Comparison of ENCODE assay signal across 1 cellular context in genomic region chr12:13079440-13079906, GRCh38.
TF ChIP-seq lines count a peak whose summit lies in the region.

No MANE protein-coding gene starts in this region.

TF ChIP-seq in HepG2, 621 proteins besides CTCF, POLR2A, EP300 and RAD21 (continued from another document and continues in another):
- TF ChIP-seq ZBTB49 (CRISPR knock-in tag; IDR thresholded peaks at IDR 0.05; ENCODE audit: borderline replicate concordance) = no peak
- no peak for TF ChIP-seq ZFP41 (CRISPR knock-in tag; IDR thresholded peaks at IDR 0.05; ENCODE audit: borderline replicate concordance)
- no peak for TF ChIP-seq ZNF44 (CRISPR knock-in tag; IDR thresholded peaks at IDR 0.05)
- 0 out of 2 replicates have a peak, but pooled peaks have one; percentile 23 for TF ChIP-seq FOSL2 (CRISPR knock-in tag; IDR thresholded peaks at IDR 0.05)
- no peak for TF ChIP-seq CCAR2 (optimal IDR thresholded peaks at IDR 0.05; ENCODE audit: low read depth, low read length)
- no peak for TF ChIP-seq PHF20 (CRISPR knock-in tag; IDR thresholded peaks at IDR 0.05)
- no peak for TF ChIP-seq ZFP36L2 (CRISPR knock-in tag; IDR thresholded peaks at IDR 0.05)
- no peak for TF ChIP-seq ZNF414 (CRISPR knock-in tag; IDR thresholded peaks at IDR 0.05)
- TF ChIP-seq NFRKB (IDR thresholded peaks at IDR 0.05) = no peak
- no peak for TF ChIP-seq ATF7 (IDR thresholded peaks at IDR 0.05)
- no peak for TF ChIP-seq ATF7 (CRISPR knock-in tag; IDR thresholded peaks at IDR 0.05)
- no peak for TF ChIP-seq ZNF383 (CRISPR knock-in tag; IDR thresholded peaks at IDR 0.05; ENCODE audit: borderline replicate concordance)
- TF ChIP-seq ZNF431 (CRISPR knock-in tag; IDR thresholded peaks at IDR 0.05; ENCODE audit: borderline replicate concordance, low read depth) = no peak
- TF ChIP-seq ZNF205 (CRISPR knock-in tag; IDR thresholded peaks at IDR 0.05) = peak; percentile 23; the same call in 1 of the 2 replicates
- no peak for TF ChIP-seq IRX3 (CRISPR knock-in tag; IDR thresholded peaks at IDR 0.05; ENCODE audit: borderline replicate concordance, low read depth)
- TF ChIP-seq PHF8 (CRISPR knock-in tag; IDR thresholded peaks at IDR 0.05) = no peak
- peak; percentile 84; the same call in 1 of the 2 replicates for TF ChIP-seq TBX2 (CRISPR knock-in tag; IDR thresholded peaks at IDR 0.05; ENCODE audit: borderline replicate concordance)
- TF ChIP-seq ZNF460 (CRISPR knock-in tag; IDR thresholded peaks at IDR 0.05; ENCODE audit: borderline replicate concordance) = no peak
- peak; percentile 56; the same call in 1 of the 2 replicates for TF ChIP-seq ZMAT3 (CRISPR knock-in tag; conservative IDR thresholded peaks at IDR 0.05)
- no peak for TF ChIP-seq PREB (CRISPR knock-in tag; IDR thresholded peaks at IDR 0.05)
- TF ChIP-seq ZNF484 (CRISPR knock-in tag; IDR thresholded peaks at IDR 0.05; ENCODE audit: borderline replicate concordance, low read depth) = no peak
- no peak for TF ChIP-seq ZBTB1 (CRISPR knock-in tag; IDR thresholded peaks at IDR 0.05; ENCODE audit: borderline replicate concordance)
- no peak for TF ChIP-seq PATZ1 (CRISPR knock-in tag; IDR thresholded peaks at IDR 0.05)
- no peak for TF ChIP-seq KDM5B (CRISPR knock-in tag; IDR thresholded peaks at IDR 0.05; ENCODE audit: borderline replicate concordance)
- no peak for TF ChIP-seq GTF2F1 (IDR thresholded peaks at IDR 0.05; ENCODE audit: low read length)
- TF ChIP-seq ESRRA (CRISPR knock-in tag; IDR thresholded peaks at IDR 0.05; ENCODE audit: low read depth) = no peak
- TF ChIP-seq PTBP1 (IDR thresholded peaks at IDR 0.05; ENCODE audit: low read depth, low read length, poor library complexity, severe bottlenecking) = no peak
- TF ChIP-seq ZNF572 (CRISPR knock-in tag; IDR thresholded peaks at IDR 0.05) = no peak
- TF ChIP-seq ZNF275 (CRISPR knock-in tag; IDR thresholded peaks at IDR 0.05; ENCODE audit: borderline replicate concordance) = no peak
- TF ChIP-seq FUBP1 (CRISPR knock-in tag; IDR thresholded peaks at IDR 0.05; ENCODE audit: borderline replicate concordance) = no peak
- TF ChIP-seq ATRX (CRISPR knock-in tag; IDR thresholded peaks at IDR 0.05; ENCODE audit: borderline replicate concordance) = no peak
- peak; percentile 94 for TF ChIP-seq HOMEZ (CRISPR knock-in tag; IDR thresholded peaks at IDR 0.05; ENCODE audit: low read depth)
- peak; percentile 51; the same call in 1 of the 2 replicates for TF ChIP-seq FOXK1 (CRISPR knock-in tag; IDR thresholded peaks at IDR 0.05; ENCODE audit: borderline replicate concordance, low read depth)
- no peak; the same call in 1 of the 2 replicates for TF ChIP-seq ZBTB43 (CRISPR knock-in tag; conservative IDR thresholded peaks at IDR 0.05)
- no peak for TF ChIP-seq ZBTB21 (CRISPR knock-in tag; IDR thresholded peaks at IDR 0.05)
- no peak for TF ChIP-seq IKZF1 (IDR thresholded peaks at IDR 0.05)
- no peak for TF ChIP-seq ZNF17 (CRISPR knock-in tag; IDR thresholded peaks at IDR 0.05)
- no peak for TF ChIP-seq ZNF24 (IDR thresholded peaks at IDR 0.05)
- TF ChIP-seq HMG20A (CRISPR knock-in tag; IDR thresholded peaks at IDR 0.05; ENCODE audit: borderline replicate concordance) = peak; percentile 69; the same call in 1 of the 2 replicates
- TF ChIP-seq ZNF451 (CRISPR knock-in tag; IDR thresholded peaks at IDR 0.05) = no peak
- TF ChIP-seq NR2F6 (IDR thresholded peaks at IDR 0.05) = 0 out of 2 replicates have a peak, but pooled peaks have one; percentile 35
- TF ChIP-seq NR2F6 (CRISPR knock-in tag; IDR thresholded peaks at IDR 0.05) = peak; percentile 41; the same call in 1 of the 2 replicates
- TF ChIP-seq MAX (IDR thresholded peaks at IDR 0.05) = no peak
- TF ChIP-seq CCDC6 (CRISPR knock-in tag; IDR thresholded peaks at IDR 0.05) = peak; percentile 47; the same call in 1 of the 2 replicates
- no peak for TF ChIP-seq ARNT (IDR thresholded peaks at IDR 0.05)
- TF ChIP-seq ZNF724P (CRISPR knock-in tag; IDR thresholded peaks at IDR 0.05; ENCODE audit: borderline replicate concordance) = no peak
- TF ChIP-seq ZFP82 (CRISPR knock-in tag; IDR thresholded peaks at IDR 0.05; ENCODE audit: borderline replicate concordance) = no peak
- TF ChIP-seq ZNF839 (CRISPR knock-in tag; IDR thresholded peaks at IDR 0.05; ENCODE audit: borderline replicate concordance) = no peak
- TF ChIP-seq TIGD3 (CRISPR knock-in tag; IDR thresholded peaks at IDR 0.05; ENCODE audit: borderline replicate concordance) = no peak
- TF ChIP-seq ZNF672 (CRISPR knock-in tag; IDR thresholded peaks at IDR 0.05) = no peak
